In genomic region chr2:160492401-160493226, GRCh38 we compare ENCODE assay signal across 8 cellular contexts. TPM values are rescaled to one million over a fixed set of nuclear protein-coding genes. Genes with fewer than 3 reads are reported as not detected.
A peak's percentile ranks its signal among the peaks of the same experiment; 100 is the strongest.
DNase-seq lines count a peak whose midpoint lies in the region; ATAC-seq, FAIRE-seq and TF ChIP-seq lines count a peak whose summit lies in the region.

No MANE protein-coding gene starts in this region.

- 1 to 2% methylated on average over 33 to 57 of the region's 66 CpGs for WGBS in tibial nerve, 2 donors

- peaks cover 3% of the 10 kb centered on the region for H4K20me1 ChIP-seq in osteoblast (ENCODE audit: insufficient read depth, low read length)

- peak; percentile 83 for DNase-seq in AG08396 (ENCODE audit: low spot score)
- DNase-seq in Peyer's patch: peak; percentile 40 to 70 (median 63)
- DNase-seq in activated gamma-delta T cell treated with anti-CD3 and anti-CD28 coated beads, Interleukin-2, amount 50 U/mL, for 16 hours (ENCODE audit: low read depth): peak; percentile 48
- DNase-seq in frontal cortex (ENCODE audit: low spot score in 2 of 2): peak; percentile 42 to 53
- peak; percentile 94 for DNase-seq in osteoblast (ENCODE audit: insufficient read length, low spot score, missing footprints)
- peak; percentile 42 to 55 for DNase-seq in tibial nerve (ENCODE audit: low spot score in 2 of 2)

- TF ChIP-seq POLR2A in Peyer's patch (IDR thresholded peaks at IDR 0.05) (no peak), tibial nerve (IDR thresholded peaks at IDR 0.05) (no peak)

- H3K36me3 ChIP-seq in Peyer's patch: no peaks in the 10 kb centered on the region
- H3K36me3 ChIP-seq in osteoblast (ENCODE audit: insufficient read depth, low read length): no peaks in the 10 kb centered on the region
- no peaks in the 10 kb centered on the region for H3K36me3 ChIP-seq in tibial nerve

- peak overlapping the region; percentile 84 to 91 (median 88) for H3K27ac ChIP-seq in Peyer's patch
- H3K27ac ChIP-seq in osteoblast (ENCODE audit: low read depth, low read length): peak overlapping the region; percentile 92
- H3K27ac ChIP-seq in tibial nerve: peak overlapping the region; percentile 90 to 98 (median 93)

- H3K9me3 ChIP-seq in Peyer's patch (no peaks in the 10 kb centered on the region), osteoblast (ENCODE audit: low read depth, low read length) (no peaks in the 10 kb centered on the region), tibial nerve (no peaks in the 10 kb centered on the region)

- H3K27me3 ChIP-seq in Peyer's patch (no peaks in the 10 kb centered on the region), osteoblast (ENCODE audit: insufficient read depth, low read length) (no peaks in the 10 kb centered on the region), tibial nerve (no peaks in the 10 kb centered on the region)

- peak in 1 of 2 donors; percentile 48 for TF ChIP-seq EP300 in tibial nerve (IDR thresholded peaks at IDR 0.05)

- H3K4me2 ChIP-seq in osteoblast (ENCODE audit: insufficient read depth, low read length): peak overlapping the region; percentile 93

- H3K4me1 ChIP-seq in Peyer's patch (peaks cover 0 to 6% (median 0%) of the 10 kb centered on the region in 4 donors), osteoblast (ENCODE audit: insufficient read depth, low read length) (peaks cover 23% of the 10 kb centered on the region), tibial nerve (peaks cover 0 to 38% (median 14%) of the 10 kb centered on the region in 4 donors)

- TF ChIP-seq CTCF in Peyer's patch (IDR thresholded peaks at IDR 0.05) (no peak), osteoblast (IDR thresholded peaks at IDR 0.05; ENCODE audit: extremely low read depth, low read depth, low read length) (no peak), tibial nerve (IDR thresholded peaks at IDR 0.05) (no peak)

- H3K4me3 ChIP-seq in Peyer's patch (peak overlapping the region; percentile 67 to 76 (median 71)), osteoblast (ENCODE audit: insufficient read depth, low read length) (peak overlapping the region; percentile 90), tibial nerve (peak overlapping the region; percentile 78 to 96 (median 87))

- ATAC-seq in HG02610 (IDR thresholded peaks at IDR 0.05; ENCODE audit: unreplicated experiment): peak; percentile 20
- no peak for ATAC-seq in HG02970 (IDR thresholded peaks at IDR 0.05; ENCODE audit: low FRiP score, unreplicated experiment)

- H2AFZ ChIP-seq in osteoblast (ENCODE audit: low read length): peak overlapping the region; percentile 60

- FAIRE-seq in frontal cortex (lab: Jason Lieb, UNC): no peak

- peaks cover 58% of the 10 kb centered on the region for H3K79me2 ChIP-seq in osteoblast (ENCODE audit: insufficient read depth, low read length)

RNA-seq across cellular contexts. Expression of gene RBMS1, which starts 1.0 kb away (rescaled TPM):
- total RNA-seq in Peyer's patch: 10 to 100 TPM; 10.5 to 41.3 (median 18.5) TPM
- total RNA-seq in frontal cortex: 10.2 TPM
- total RNA-seq in osteoblast: 102 and 111 TPM in 2 replicates
- total RNA-seq in tibial nerve: 10 to 100 TPM; 68.1 to 83.4 (median 72.5) TPM
